In genomic region chr17:44006581-44007345, GRCh38 we compare ENCODE assay signal across 8 cellular contexts. TPM values are rescaled to one million over a fixed set of nuclear protein-coding genes. Genes with fewer than 3 reads are reported as not detected.
A peak's percentile ranks its signal among the peaks of the same experiment; 100 is the strongest.
DNase-seq lines count a peak whose midpoint lies in the region; ATAC-seq and TF ChIP-seq lines count a peak whose summit lies in the region.

No MANE protein-coding gene starts in this region.

- H3K9me3 Mint-ChIP-seq in H9 = no peaks in the 10 kb centered on the region
- H3K9me3 Mint-ChIP-seq in activated naive CD8-positive, alpha-beta T cell (ENCODE audit: low read depth) = no peaks in the 10 kb centered on the region

- H3K36me3 ChIP-seq in parathyroid adenoma (ENCODE audit: control insufficient read depth, insufficient read depth, low read length) (no peaks in the 10 kb centered on the region), tibial artery (peaks cover 0 to 24% (median 0%) of the 10 kb centered on the region in 3 donors)

- H4K8ac ChIP-seq in H9 (replicated peaks; ENCODE audit: insufficient read length, low read depth, low read length) = no peak overlapping the region

- H3K4ac ChIP-seq in H9 (ENCODE audit: low read depth, low read length) = no peak overlapping the region

- H2AFZ ChIP-seq in H9 (ENCODE audit: low read length) (no peak overlapping the region), parathyroid adenoma (peak overlapping the region; percentile 98)

- H2BK12ac ChIP-seq in H9 (ENCODE audit: insufficient read length, low read depth, low read length) = no peak overlapping the region

- peaks cover 30% of the 10 kb centered on the region for H3K27me3 Mint-ChIP-seq in H9 (ENCODE audit: low read depth)
- H3K27me3 Mint-ChIP-seq in activated naive CD8-positive, alpha-beta T cell = peaks cover 2% of the 10 kb centered on the region

- no peaks in the 10 kb centered on the region for H3K79me2 ChIP-seq in H9 (ENCODE audit: insufficient read depth, low read length)
- no peaks in the 10 kb centered on the region for H3K79me2 ChIP-seq in parathyroid adenoma

- H3T11ph ChIP-seq in H9 (ENCODE audit: low read length) = no peak overlapping the region

- H3K4me2 ChIP-seq in H9 (ENCODE audit: insufficient read depth, insufficient read length, low read length) (peak overlapping the region; percentile 76), parathyroid adenoma (ENCODE audit: low read length) (peak overlapping the region; percentile 99)

- no peak overlapping the region for H2AK5ac ChIP-seq in H9 (ENCODE audit: insufficient read length, low read length)

- H3K18ac ChIP-seq in H9 (ENCODE audit: insufficient read length, low read depth, low read length) = peak overlapping the region; percentile 58

- WGBS in H9 (ENCODE audit: extremely low coverage, insufficient read length, low lambda C conversion rate) = no CpG with 5 or more reads among the region's 40 CpGs

- peaks cover 7 to 18% (median 14%) of the 10 kb centered on the region in 3 experiments; a peak in 6 of 7 replicates for H3K36me3 Mint-ChIP-seq in H9 (ENCODE audit: insufficient read depth in 1 of 3, low read depth in 3 of 3)
- H3K36me3 Mint-ChIP-seq in activated naive CD8-positive, alpha-beta T cell = peaks cover 5% of the 10 kb centered on the region

- peak overlapping the region in 2 of 3 experiments; percentile 92 to 94; a peak in 3 of 7 replicates for H3K27ac Mint-ChIP-seq in H9
- no peak overlapping the region for H3K27ac Mint-ChIP-seq in activated naive CD8-positive, alpha-beta T cell

- no peak overlapping the region for H2BK120ac ChIP-seq in H9 (ENCODE audit: low read depth, low read length, poor library complexity, severe bottlenecking)

- no peak overlapping the region for H2BK5ac ChIP-seq in H9 (ENCODE audit: insufficient read length, low read length)

- H3K56ac ChIP-seq in H9 (ENCODE audit: insufficient read length, low read depth, low read length) = no peak overlapping the region

- H4K20me1 ChIP-seq in H9 (ENCODE audit: control insufficient read depth, insufficient read depth, insufficient read length) = peaks cover 6% of the 10 kb centered on the region

- peaks cover 35% of the 10 kb centered on the region for H3K23me2 ChIP-seq in H9 (ENCODE audit: insufficient read length, low read depth, low read length, poor library complexity, severe bottlenecking)

- no peak overlapping the region for H3K23ac ChIP-seq in H9 (ENCODE audit: insufficient read length, low read depth, low read length)

- H3K9me3 ChIP-seq in H9 (ENCODE audit: control insufficient read depth, low read depth, low read length) = no peaks in the 10 kb centered on the region
- H3K9me3 ChIP-seq in parathyroid adenoma (ENCODE audit: control insufficient read depth, low read length) = no peaks in the 10 kb centered on the region
- H3K9me3 ChIP-seq in tibial artery = no peaks in the 10 kb centered on the region

- no peak overlapping the region for H2BK15ac ChIP-seq in H9 (ENCODE audit: low read depth, low read length)

- ATAC-seq in Right ventricle myocardium superior (ENCODE audit: poor library complexity) = peak; percentile 90

- no peaks in the 10 kb centered on the region; the same call in 1 of the 2 replicates for H3K27me3 ChIP-seq in H9 (ENCODE audit: insufficient read depth, low read length)
- no peaks in the 10 kb centered on the region for H3K27me3 ChIP-seq in parathyroid adenoma (ENCODE audit: control insufficient read depth, insufficient read depth, low read length)
- H3K27me3 ChIP-seq in tibial artery = peaks cover 16 to 63% of the 10 kb centered on the region in 2 donors

- no peak overlapping the region for H3K27ac ChIP-seq in H9 (ENCODE audit: insufficient read length, low read depth, low read length)
- H3K27ac ChIP-seq in parathyroid adenoma = peak overlapping the region; percentile 82
- H3K27ac ChIP-seq in tibial artery = peak overlapping the region in 1 of 2 donors; percentile 2

- H2BK20ac ChIP-seq in H9 (ENCODE audit: low read depth, low read length, poor library complexity, severe bottlenecking) = no peak overlapping the region

- no peaks in the 10 kb centered on the region for H3K79me1 ChIP-seq in H9 (ENCODE audit: insufficient read depth, low read depth, low read length, poor library complexity, severe bottlenecking)

- TF ChIP-seq CTCF in H9 (conservative IDR thresholded peaks at IDR 0.05) (peak; percentile 75), parathyroid adenoma (IDR thresholded peaks at IDR 0.05) (peak; percentile 65), tibial artery (IDR thresholded peaks at IDR 0.05) (peak; percentile 38 to 40)

- intact Hi-C loops in Right ventricle myocardium superior (cut with DNase I) = no loop called here
- intact Hi-C loops in tibial artery (cut with DNase I; ENCODE audit: low total_unique reads) = no loop called here

- peak overlapping the region; percentile 62; the same call in 1 of the 2 replicates for H3K14ac ChIP-seq in H9 (ENCODE audit: insufficient read depth, low read length)

- no peak overlapping the region for H4K91ac ChIP-seq in H9 (ENCODE audit: insufficient read length, low read depth, low read length)

- H3K4me1 ChIP-seq in H9 (ENCODE audit: insufficient read depth, low read length) = peaks cover 3% of the 10 kb centered on the region; the same call in 1 of the 2 replicates
- peaks cover 15% of the 10 kb centered on the region for H3K4me1 ChIP-seq in parathyroid adenoma
- H3K4me1 ChIP-seq in tibial artery = peaks cover 0 to 40% (median 34%) of the 10 kb centered on the region in 4 donors

- H4K5ac ChIP-seq in H9 (ENCODE audit: insufficient read length, low read depth, low read length) = no peak overlapping the region

- DNase-seq in DMS53 (lab: John Stamatoyannopoulos, UW) = peak; percentile 98
- peak; percentile 100 for DNase-seq in H9
- DNase-seq in NCI-H1105 treated with DMSO at 0.1 percent for 48 hours (lab: John Stamatoyannopoulos, UW) = peak; percentile 83
- DNase-seq in SKM-1 treated with dmso at 0.1 percent for 144 hours (lab: John Stamatoyannopoulos, UW; ENCODE audit: unreplicated experiment) = peak; percentile 94
- DNase-seq in Right ventricle myocardium superior = peak; percentile 99
- DNase-seq in tibial artery = peak; percentile 96 to 97

- H3K4me3 ChIP-seq in parathyroid adenoma (ENCODE audit: low read depth, low read length) = peak overlapping the region; percentile 83
- H3K4me3 ChIP-seq in tibial artery = peak overlapping the region; percentile 44 to 53

- H3K4me3 Mint-ChIP-seq in H9 = peak overlapping the region; percentile 77 to 89
- peak overlapping the region; percentile 86 for H3K4me3 Mint-ChIP-seq in activated naive CD8-positive, alpha-beta T cell

- H3K4me1 Mint-ChIP-seq in H9 = peaks cover 19 to 27% of the 10 kb centered on the region in 2 experiments
- peaks cover 20% of the 10 kb centered on the region for H3K4me1 Mint-ChIP-seq in activated naive CD8-positive, alpha-beta T cell (ENCODE audit: low read depth)

- H3K9ac ChIP-seq in H9 (ENCODE audit: extremely low read depth, insufficient read length, low read length) (peak overlapping the region; percentile 35), parathyroid adenoma (peak overlapping the region; percentile 29)

RNA-seq across cellular contexts. Expression of gene NAGS, which starts 2.3 kb away (rescaled TPM):
- total RNA-seq in H9 (2021) (3.7 and 4.1 TPM in 2 replicates), Right ventricle myocardium superior (0.54 TPM)

RNA-seq across cellular contexts. Expression of gene TMEM101, which starts 8.0 kb away (rescaled TPM):
- total RNA-seq in H9 (2021) (18.6 and 21.1 TPM in 2 replicates), Right ventricle myocardium superior (21.3 TPM)

RNA-seq across cellular contexts. Expression of gene PYY, which starts 53.0 kb away (rescaled TPM):
- 1.7 and 2.0 TPM in 2 replicates for total RNA-seq in H9 (2021)
- not detected for total RNA-seq in Right ventricle myocardium superior

RNA-seq across cellular contexts. Expression of gene LSM12, which starts 59.7 kb away (rescaled TPM):
- 128 TPM in 2 replicates for total RNA-seq in H9 (2021)
- total RNA-seq in Right ventricle myocardium superior = 46.1 TPM
